1 cellular context compared by ENCODE assay signal in the genomic region with DNA sequence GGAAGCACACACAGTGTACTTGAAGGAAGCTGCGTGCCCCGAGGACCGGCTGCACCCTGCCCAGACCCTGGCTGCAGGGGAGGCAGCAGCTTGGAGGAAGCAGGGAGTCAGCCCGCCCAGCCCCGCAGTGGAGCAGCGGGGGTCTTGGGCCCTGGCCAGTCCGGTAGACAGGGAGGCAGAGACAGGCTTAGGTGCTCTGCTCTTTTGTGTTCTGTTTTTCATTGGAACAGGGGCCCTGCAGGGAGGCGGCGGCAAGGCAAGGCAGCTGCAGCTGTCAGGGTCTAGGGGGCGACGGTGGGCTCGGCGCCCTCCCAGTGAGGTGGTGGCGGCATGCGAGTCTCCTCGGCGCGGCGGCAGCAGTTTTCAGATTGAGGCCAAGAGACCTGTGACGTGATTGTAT.
TF ChIP-seq lines count a peak whose summit lies in the region.

No MANE protein-coding gene starts in this region.

TF ChIP-seq in HepG2, 621 proteins besides CTCF, POLR2A, EP300 and RAD21 (continued from another document):
- TF ChIP-seq ZNF598 (CRISPR knock-in tag; IDR thresholded peaks at IDR 0.05; ENCODE audit: borderline replicate concordance) (no peak), ZNF570 (CRISPR knock-in tag; IDR thresholded peaks at IDR 0.05; ENCODE audit: borderline replicate concordance) (no peak), CAMTA2 (CRISPR knock-in tag; IDR thresholded peaks at IDR 0.05; ENCODE audit: borderline replicate concordance) (no peak), ZNF775 (CRISPR knock-in tag; IDR thresholded peaks at IDR 0.05; ENCODE audit: borderline replicate concordance) (no peak), TAF15 (IDR thresholded peaks at IDR 0.05; ENCODE audit: low read depth, low read length, poor library complexity, severe bottlenecking) (peak; percentile 47), ZNF687 (CRISPR knock-in tag; IDR thresholded peaks at IDR 0.05) (0 out of 2 replicates have a peak, but pooled peaks have one; percentile 16), HMGXB4 (CRISPR knock-in tag; IDR thresholded peaks at IDR 0.05; ENCODE audit: borderline replicate concordance in 1 of 2, low read depth in 1 of 2) (no peak), RORA (CRISPR knock-in tag; IDR thresholded peaks at IDR 0.05) (no peak), ZNF354B (CRISPR knock-in tag; IDR thresholded peaks at IDR 0.05) (no peak), HOXA3 (CRISPR knock-in tag; IDR thresholded peaks at IDR 0.05) (0 out of 2 replicates have a peak, but pooled peaks have one; percentile 27)
- TF ChIP-seq, protein P1, sequence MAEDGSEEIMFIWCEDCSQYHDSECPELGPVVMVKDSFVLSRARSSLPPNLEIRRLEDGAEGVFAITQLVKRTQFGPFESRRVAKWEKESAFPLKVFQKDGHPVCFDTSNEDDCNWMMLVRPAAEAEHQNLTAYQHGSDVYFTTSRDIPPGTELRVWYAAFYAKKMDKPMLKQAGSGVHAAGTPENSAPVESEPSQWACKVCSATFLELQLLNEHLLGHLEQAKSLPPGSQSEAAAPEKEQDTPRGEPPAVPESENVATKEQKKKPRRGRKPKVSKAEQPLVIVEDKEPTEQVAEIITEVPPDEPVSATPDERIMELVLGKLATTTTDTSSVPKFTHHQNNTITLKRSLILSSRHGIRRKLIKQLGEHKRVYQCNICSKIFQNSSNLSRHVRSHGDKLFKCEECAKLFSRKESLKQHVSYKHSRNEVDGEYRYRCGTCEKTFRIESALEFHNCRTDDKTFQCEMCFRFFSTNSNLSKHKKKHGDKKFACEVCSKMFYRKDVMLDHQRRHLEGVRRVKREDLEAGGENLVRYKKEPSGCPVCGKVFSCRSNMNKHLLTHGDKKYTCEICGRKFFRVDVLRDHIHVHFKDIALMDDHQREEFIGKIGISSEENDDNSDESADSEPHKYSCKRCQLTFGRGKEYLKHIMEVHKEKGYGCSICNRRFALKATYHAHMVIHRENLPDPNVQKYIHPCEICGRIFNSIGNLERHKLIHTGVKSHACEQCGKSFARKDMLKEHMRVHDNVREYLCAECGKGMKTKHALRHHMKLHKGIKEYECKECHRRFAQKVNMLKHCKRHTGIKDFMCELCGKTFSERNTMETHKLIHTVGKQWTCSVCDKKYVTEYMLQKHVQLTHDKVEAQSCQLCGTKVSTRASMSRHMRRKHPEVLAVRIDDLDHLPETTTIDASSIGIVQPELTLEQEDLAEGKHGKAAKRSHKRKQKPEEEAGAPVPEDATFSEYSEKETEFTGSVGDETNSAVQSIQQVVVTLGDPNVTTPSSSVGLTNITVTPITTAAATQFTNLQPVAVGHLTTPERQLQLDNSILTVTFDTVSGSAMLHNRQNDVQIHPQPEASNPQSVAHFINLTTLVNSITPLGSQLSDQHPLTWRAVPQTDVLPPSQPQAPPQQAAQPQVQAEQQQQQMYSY (CRISPR knock-in tag; IDR thresholded peaks at IDR 0.05), result no peak
- TF ChIP-seq, protein P2, sequence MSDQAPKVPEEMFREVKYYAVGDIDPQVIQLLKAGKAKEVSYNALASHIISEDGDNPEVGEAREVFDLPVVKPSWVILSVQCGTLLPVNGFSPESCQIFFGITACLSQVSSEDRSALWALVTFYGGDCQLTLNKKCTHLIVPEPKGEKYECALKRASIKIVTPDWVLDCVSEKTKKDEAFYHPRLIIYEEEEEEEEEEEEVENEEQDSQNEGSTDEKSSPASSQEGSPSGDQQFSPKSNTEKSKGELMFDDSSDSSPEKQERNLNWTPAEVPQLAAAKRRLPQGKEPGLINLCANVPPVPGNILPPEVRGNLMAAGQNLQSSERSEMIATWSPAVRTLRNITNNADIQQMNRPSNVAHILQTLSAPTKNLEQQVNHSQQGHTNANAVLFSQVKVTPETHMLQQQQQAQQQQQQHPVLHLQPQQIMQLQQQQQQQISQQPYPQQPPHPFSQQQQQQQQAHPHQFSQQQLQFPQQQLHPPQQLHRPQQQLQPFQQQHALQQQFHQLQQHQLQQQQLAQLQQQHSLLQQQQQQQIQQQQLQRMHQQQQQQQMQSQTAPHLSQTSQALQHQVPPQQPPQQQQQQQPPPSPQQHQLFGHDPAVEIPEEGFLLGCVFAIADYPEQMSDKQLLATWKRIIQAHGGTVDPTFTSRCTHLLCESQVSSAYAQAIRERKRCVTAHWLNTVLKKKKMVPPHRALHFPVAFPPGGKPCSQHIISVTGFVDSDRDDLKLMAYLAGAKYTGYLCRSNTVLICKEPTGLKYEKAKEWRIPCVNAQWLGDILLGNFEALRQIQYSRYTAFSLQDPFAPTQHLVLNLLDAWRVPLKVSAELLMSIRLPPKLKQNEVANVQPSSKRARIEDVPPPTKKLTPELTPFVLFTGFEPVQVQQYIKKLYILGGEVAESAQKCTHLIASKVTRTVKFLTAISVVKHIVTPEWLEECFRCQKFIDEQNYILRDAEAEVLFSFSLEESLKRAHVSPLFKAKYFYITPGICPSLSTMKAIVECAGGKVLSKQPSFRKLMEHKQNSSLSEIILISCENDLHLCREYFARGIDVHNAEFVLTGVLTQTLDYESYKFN (CRISPR knock-in tag; conservative IDR thresholded peaks at IDR 0.05), result no peak
- TF ChIP-seq, protein P3, sequence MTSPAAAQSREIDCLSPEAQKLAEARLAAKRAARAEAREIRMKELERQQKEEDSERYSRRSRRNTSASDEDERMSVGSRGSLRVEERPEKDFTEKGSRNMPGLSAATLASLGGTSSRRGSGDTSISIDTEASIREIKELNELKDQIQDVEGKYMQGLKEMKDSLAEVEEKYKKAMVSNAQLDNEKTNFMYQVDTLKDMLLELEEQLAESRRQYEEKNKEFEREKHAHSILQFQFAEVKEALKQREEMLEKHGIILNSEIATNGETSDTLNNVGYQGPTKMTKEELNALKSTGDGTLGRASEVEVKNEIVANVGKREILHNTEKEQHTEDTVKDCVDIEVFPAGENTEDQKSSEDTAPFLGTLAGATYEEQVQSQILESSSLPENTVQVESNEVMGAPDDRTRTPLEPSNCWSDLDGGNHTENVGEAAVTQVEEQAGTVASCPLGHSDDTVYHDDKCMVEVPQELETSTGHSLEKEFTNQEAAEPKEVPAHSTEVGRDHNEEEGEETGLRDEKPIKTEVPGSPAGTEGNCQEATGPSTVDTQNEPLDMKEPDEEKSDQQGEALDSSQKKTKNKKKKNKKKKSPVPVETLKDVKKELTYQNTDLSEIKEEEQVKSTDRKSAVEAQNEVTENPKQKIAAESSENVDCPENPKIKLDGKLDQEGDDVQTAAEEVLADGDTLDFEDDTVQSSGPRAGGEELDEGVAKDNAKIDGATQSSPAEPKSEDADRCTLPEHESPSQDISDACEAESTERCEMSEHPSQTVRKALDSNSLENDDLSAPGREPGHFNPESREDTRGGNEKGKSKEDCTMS (CRISPR knock-in tag; conservative IDR thresholded peaks at IDR 0.05), result no peak
- TF ChIP-seq, protein P4, sequence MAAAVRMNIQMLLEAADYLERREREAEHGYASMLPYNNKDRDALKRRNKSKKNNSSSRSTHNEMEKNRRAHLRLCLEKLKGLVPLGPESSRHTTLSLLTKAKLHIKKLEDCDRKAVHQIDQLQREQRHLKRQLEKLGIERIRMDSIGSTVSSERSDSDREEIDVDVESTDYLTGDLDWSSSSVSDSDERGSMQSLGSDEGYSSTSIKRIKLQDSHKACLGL (CRISPR knock-in tag; IDR thresholded peaks at IDR 0.05), result no peak
